ENCODE assay signal across 9 cellular contexts in the genomic region with DNA sequence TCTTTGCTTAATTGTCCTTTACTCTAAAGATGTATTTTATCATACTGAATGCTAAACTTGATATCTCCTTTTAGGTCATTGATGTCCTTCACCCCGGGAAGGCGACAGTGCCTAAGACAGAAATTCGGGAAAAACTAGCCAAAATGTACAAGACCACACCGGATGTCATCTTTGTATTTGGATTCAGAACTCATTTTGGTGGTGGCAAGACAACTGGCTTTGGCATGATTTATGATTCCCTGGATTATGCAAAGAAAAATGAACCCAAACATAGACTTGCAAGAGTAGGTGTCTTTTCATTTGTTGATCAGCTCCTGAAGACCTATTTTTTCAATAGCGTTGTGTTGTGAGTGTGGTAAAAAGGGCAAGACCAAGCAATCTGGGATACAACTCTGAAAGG. TPM values are rescaled to one million over a fixed set of nuclear protein-coding genes. Genes with fewer than 3 reads are reported as not detected.
DNase-seq lines count a peak whose midpoint lies in the region; ATAC-seq, FAIRE-seq and TF ChIP-seq lines count a peak whose summit lies in the region.
"Had no signal": no experiment of that assay in that cellular context is flagged by ENCODE, and none has a peak within 500 bp of the region (broad histone marks: within the 10 kb centered on the region; RNA-seq: fewer than 3 reads in every experiment).

No MANE protein-coding gene starts in this region.

- no peak overlapping the region for H3K27ac ChIP-seq in A673 (ENCODE audit: low read depth, low read length, poor library complexity, severe bottlenecking)
- peak overlapping the region; percentile 91 for H3K27ac ChIP-seq in keratinocyte (ENCODE audit: control insufficient read depth, insufficient read depth, low read length)

- H3K9ac ChIP-seq in keratinocyte (ENCODE audit: control insufficient read depth, extremely low read depth, insufficient read depth, low read length), result peak overlapping the region; percentile 96

- H3K36me3 Mint-ChIP-seq in activated naive CD4-positive, alpha-beta T cell treated with anti-CD3 and anti-CD28 coated beads, Interleukin-2, amount 50 U/mL, for 72 hours, result peaks cover 31 to 47% of the 10 kb centered on the region in 2 donors

- peak overlapping the region; percentile 88 for H3K4me2 ChIP-seq in keratinocyte (ENCODE audit: control insufficient read depth, extremely low read depth, insufficient read depth, low read depth, low read length)

- peaks cover 41% of the 10 kb centered on the region for H3K4me1 ChIP-seq in A673 (ENCODE audit: insufficient read depth, low read length, poor library complexity, severe bottlenecking)
- peaks cover 38% of the 10 kb centered on the region for H3K4me1 ChIP-seq in HAP-1
- peaks cover 43% of the 10 kb centered on the region for H3K4me1 ChIP-seq in keratinocyte (ENCODE audit: control insufficient read depth, extremely low read depth, insufficient read depth, low read length)

- peak overlapping the region; percentile 89 to 98 for H3K27ac Mint-ChIP-seq in activated naive CD4-positive, alpha-beta T cell treated with anti-CD3 and anti-CD28 coated beads, Interleukin-2, amount 50 U/mL, for 72 hours

- no peak overlapping the region for H2AFZ ChIP-seq in keratinocyte (ENCODE audit: control insufficient read depth, low read length)

- TF ChIP-seq CTCF in A673 (conservative IDR thresholded peaks at IDR 0.05; ENCODE audit: low read depth, low read length) (no peak), keratinocyte (optimal IDR thresholded peaks at IDR 0.05 in 1 of 3, IDR thresholded peaks at IDR 0.05 in 1 of 3, conservative IDR thresholded peaks at IDR 0.05 in 1 of 3; ENCODE audit: extremely low read depth in 1 of 3, insufficient read depth in 2 of 3, low read length in 3 of 3) (no peak)

- H3K9me1 ChIP-seq in keratinocyte (ENCODE audit: control insufficient read depth, extremely low read depth, insufficient read depth, low read length), result peaks cover 7% of the 10 kb centered on the region

- H3K79me2 ChIP-seq in keratinocyte (ENCODE audit: control insufficient read depth, insufficient read depth, low read length), result peaks cover 66% of the 10 kb centered on the region

- H3K36me3 ChIP-seq in A673 (ENCODE audit: insufficient read depth, low read length, poor library complexity, severe bottlenecking), result peaks cover 56% of the 10 kb centered on the region
- peaks cover 62% of the 10 kb centered on the region for H3K36me3 ChIP-seq in HAP-1 (replicated peaks)
- peaks cover 29 to 53% of the 10 kb centered on the region in 2 experiments for H3K36me3 ChIP-seq in keratinocyte (ENCODE audit: control insufficient read depth in 2 of 2, extremely low read depth in 1 of 2, insufficient read depth in 2 of 2, low read length in 2 of 2)

- peak overlapping the region; percentile 81 for H3K4me3 ChIP-seq in A673 (ENCODE audit: low read depth, low read length, poor library complexity, severe bottlenecking)
- peak overlapping the region; percentile 94 for H3K4me3 ChIP-seq in HAP-1
- H3K4me3 ChIP-seq in keratinocyte (ENCODE audit: control insufficient read depth in 2 of 3, extremely low read depth in 1 of 3, insufficient read depth in 2 of 3, low read depth in 1 of 3, low read length in 3 of 3), result peak overlapping the region; percentile 85 to 99 (median 97)

- POLR2A ChIA-PET in A673 (lab: Charles Lee; ENCODE audit: low non-redundant PET), result no interaction called here

- CTCF ChIA-PET in A673 (lab: Charles Lee), result no interaction called here

- H3K9me3 ChIP-seq in A673 (ENCODE audit: low read depth, low read length, poor library complexity, severe bottlenecking) (no peaks in the 10 kb centered on the region), HAP-1 (no peaks in the 10 kb centered on the region), keratinocyte (ENCODE audit: control insufficient read depth, low read depth, low read length) (no peaks in the 10 kb centered on the region)
- H3K9me3 ChIP-seq: tibial artery had no signal

- no TSS peak for BruUV-seq in A673 (replicated peaks; lab: Mats Ljungman, UMichigan)

- H3K27me3 ChIP-seq in A673 (replicated peaks; ENCODE audit: insufficient read depth, low read depth, low read length, poor library complexity) (no peaks in the 10 kb centered on the region), HAP-1 (ENCODE audit: low read depth) (no peaks in the 10 kb centered on the region), keratinocyte (ENCODE audit: control insufficient read depth, extremely low read depth, insufficient read depth, low read length) (no peaks in the 10 kb centered on the region)
- H3K27me3 ChIP-seq: tibial artery had no signal

- no peaks in the 10 kb centered on the region for H3K9me3 Mint-ChIP-seq in activated naive CD4-positive, alpha-beta T cell treated with anti-CD3 and anti-CD28 coated beads, Interleukin-2, amount 50 U/mL, for 72 hours

- DNase-seq in A673 (ENCODE audit: low spot score), result no peak
- DNase-seq in HAP-1 (ENCODE audit: low spot score in 2 of 2), result no peak
- DNase-seq in activated naive CD4-positive, alpha-beta T cell treated with anti-CD3 and anti-CD28 coated beads, Interleukin-2, amount 50 U/mL, for 72 hours (ENCODE audit: low spot score in 2 of 2), result no peak
- DNase-seq in keratinocyte (ENCODE audit: low read depth, low spot score), result no peak
- no peak for DNase-seq in NCI-H1048 (lab: John Stamatoyannopoulos, UW)
- no peak for DNase-seq in DMS 273 treated with DMSO at 0.1 percent for 48 hours (lab: John Stamatoyannopoulos, UW)
- DNase-seq: tibial artery had no signal

- H4K20me1 ChIP-seq in keratinocyte (ENCODE audit: control insufficient read depth, extremely low read depth, insufficient read depth, low read length), result peaks cover 49% of the 10 kb centered on the region

- intact Hi-C loops in A673 (cut with micrococcal nuclease; ENCODE audit: unreplicated experiment), result no loop called here

- dilution Hi-C loops in keratinocyte (cut with MboI; ENCODE audit: extremely low pct_ligation_motif_present, low sequenced_read_pairs), result no loop called here

- FAIRE-seq in keratinocyte (lab: Jason Lieb, UNC), result no peak

- ATAC-seq in activated naive CD4-positive, alpha-beta T cell treated with anti-CD3 and anti-CD28 coated beads, Interleukin-2, amount 50 U/mL, for 72 hours, result no peak
- ATAC-seq in HG02884 (IDR thresholded peaks at IDR 0.05; ENCODE audit: unreplicated experiment) (no peak), HG02798 (IDR thresholded peaks at IDR 0.05; ENCODE audit: poor library complexity, unreplicated experiment) (no peak)

- in situ Hi-C loops in HAP-1 (cut with MboI; ENCODE audit: low sequenced_read_pairs), result loop anchor here (25.0 kb wide), 1 partner anchor 1052 kb away; no protein-coding TSS in a partner anchor

RNA-seq across cellular contexts. Expression of a gene that starts 1.8 kb away (rescaled TPM):
- 1,384 and 1,553 TPM in 2 replicates for total RNA-seq in A673 (2021)
- total RNA-seq in activated naive CD4-positive, alpha-beta T cell treated with anti-CD3 and anti-CD28 coated beads, Interleukin-2, amount 50 U/mL, for 72 hours, result 1,000 to 10,000 TPM; 1,685 to 1,956 TPM
- 3,337 to 5,180 TPM (median 3,738 TPM) in 3 replicates for polyA plus RNA-seq in keratinocyte
- 4,182 TPM for polyA plus RNA-seq in keratinocyte (2011; ENCODE audit: low read depth)
- polyA plus RNA-seq in keratinocyte (2011; cell fraction: cytosol; rRNA removed), result 5,378 and 8,384 TPM in 2 replicates
- polyA plus RNA-seq in keratinocyte (2011; cell fraction: nucleus; rRNA removed), result 1,294 and 1,616 TPM in 2 replicates
- polyA plus RNA-seq in keratinocyte (2012; ENCODE audit: low replicate concordance), result 2,864 and 3,442 TPM in 2 replicates
- 292 to 1,305 TPM (median 954 TPM) in 3 replicates for polyA minus RNA-seq in keratinocyte
- polyA minus RNA-seq in keratinocyte (2011; cell fraction: cytosol; rRNA and poly(A)+ RNA removed), result 756 TPM
- 144 and 255 TPM in 2 replicates for polyA minus RNA-seq in keratinocyte (2011; cell fraction: nucleus; rRNA and poly(A)+ RNA removed)

RNA-seq across cellular contexts. Expression of a gene that starts 6.1 kb away (rescaled TPM):
- total RNA-seq in A673 (2021), result 27.3 and 27.8 TPM in 2 replicates
- 10 to 100 TPM; 20.5 to 23.6 TPM for total RNA-seq in activated naive CD4-positive, alpha-beta T cell treated with anti-CD3 and anti-CD28 coated beads, Interleukin-2, amount 50 U/mL, for 72 hours
- 15.2 to 18.3 TPM (median 15.5 TPM) in 3 replicates for polyA plus RNA-seq in keratinocyte
- polyA plus RNA-seq in keratinocyte (2011; ENCODE audit: low read depth), result 5.4 TPM
- 9.0 and 11.2 TPM in 2 replicates for polyA plus RNA-seq in keratinocyte (2011; cell fraction: cytosol; rRNA removed)
- polyA plus RNA-seq in keratinocyte (2011; cell fraction: nucleus; rRNA removed), result 32.8 and 35.7 TPM in 2 replicates
- polyA plus RNA-seq in keratinocyte (2012; ENCODE audit: low replicate concordance), result 7.7 and 15.1 TPM in 2 replicates
- polyA minus RNA-seq in keratinocyte, result 18.2 to 38.2 TPM (median 34.2 TPM) in 3 replicates
- 22.4 TPM for polyA minus RNA-seq in keratinocyte (2011; cell fraction: cytosol; rRNA and poly(A)+ RNA removed)
- 49.5 and 72.4 TPM in 2 replicates for polyA minus RNA-seq in keratinocyte (2011; cell fraction: nucleus; rRNA and poly(A)+ RNA removed)
